In genomic region chr17:40092581-40092980, GRCh38 we compare ENCODE assay signal across 1 cellular context.
TF ChIP-seq lines count a peak whose summit lies in the region.

No MANE protein-coding gene starts in this region.

TF ChIP-seq in SK-N-SH treated with all-trans-retinoic acid at 6 μM for 48 hours, 23 proteins besides CTCF, POLR2A, EP300 and RAD21 (continued from another document):
- no peak for TF ChIP-seq ZNF8 (CRISPR knock-in tag; IDR thresholded peaks at IDR 0.05)
- TF ChIP-seq BACH2 (CRISPR knock-in tag; IDR thresholded peaks at IDR 0.05; ENCODE audit: borderline replicate concordance), result no peak
- TF ChIP-seq ARNTL (CRISPR knock-in tag; IDR thresholded peaks at IDR 0.05; ENCODE audit: borderline replicate concordance, low read depth), result no peak
- no peak for TF ChIP-seq ISL1 (CRISPR knock-in tag; IDR thresholded peaks at IDR 0.05)
- no peak for TF ChIP-seq ZFP3 (CRISPR knock-in tag; IDR thresholded peaks at IDR 0.05)
- TF ChIP-seq SNAI2 (CRISPR knock-in tag; IDR thresholded peaks at IDR 0.05), result no peak
